22 cellular contexts compared by ENCODE assay signal in the genomic region with DNA sequence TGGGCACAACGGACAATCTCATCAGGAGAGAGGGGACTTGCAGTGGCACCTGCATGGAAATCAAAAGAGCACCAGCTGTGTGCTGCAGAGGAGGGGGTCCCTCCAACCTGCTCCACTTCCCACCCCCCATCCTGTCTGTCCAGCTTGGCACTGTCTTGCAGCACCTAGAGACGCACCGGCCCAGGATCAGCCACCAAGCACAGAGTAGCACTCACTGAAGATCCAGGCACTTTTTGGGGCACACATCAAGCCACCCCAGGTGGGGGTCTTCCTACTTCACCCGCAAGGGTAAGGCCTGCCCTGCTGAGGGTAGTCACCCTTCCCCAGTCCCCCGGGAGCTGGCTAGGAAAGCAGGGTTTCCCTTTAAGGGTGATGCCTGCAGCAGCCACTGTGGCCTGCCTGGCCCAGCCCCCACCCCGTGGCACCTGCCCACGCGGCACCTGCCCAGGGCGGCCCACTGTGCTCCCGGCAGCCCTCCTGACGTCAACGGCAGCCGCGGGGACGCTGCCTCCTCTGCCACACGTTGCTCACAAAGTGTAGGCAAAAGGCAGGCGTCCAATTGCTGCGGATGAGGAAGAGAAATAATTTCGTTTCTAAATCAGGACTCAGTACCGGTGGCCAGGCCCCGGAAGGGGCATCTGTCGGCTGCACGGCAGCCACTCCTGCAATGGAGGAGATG.
DNase-seq lines count a peak whose midpoint lies in the region; TF ChIP-seq lines count a peak whose summit lies in the region.
"Had no signal": no experiment of that assay in that cellular context is flagged by ENCODE, and none has a peak within 500 bp of the region (broad histone marks: within the 10 kb centered on the region; RNA-seq: fewer than 3 reads in every experiment).

No MANE protein-coding gene starts in this region.

- in situ Hi-C loops in G401 (cut with HindIII; ENCODE audit: low sequenced_read_pairs), result no loop called here

- TF ChIP-seq CTCF in chondrocyte (IDR thresholded peaks at IDR 0.05), result no peak

- DNase-seq in NCI-H1417 (lab: John Stamatoyannopoulos, UW) (peak in 2 of 3 experiments; percentile 41 to 45), NCI-H1417 treated with DMSO at 0.1 percent for 48 hours (lab: John Stamatoyannopoulos, UW) (no peak), G401 (ENCODE audit: low spot score) (peak; percentile 77), chondrocyte (ENCODE audit: low spot score) (peak; percentile 87), posterior vena cava (ENCODE audit: low spot score) (peak; percentile 67)
- DNase-seq in stimulated activated naive CD4-positive, alpha-beta T cell (lab: John Stamatoyannopoulos, UW), result no peak
- DNase-seq in activated naive CD4-positive, alpha-beta T cell treated with Interleukin-2 at 50 U/mL for 16 hours, result no peak
- no peak for DNase-seq in activated naive CD4-positive, alpha-beta T cell treated with anti-CD3 and anti-CD28 coated beads, Interleukin-2, amount 10 ng/mL, durations not matched to agents 7 days and 5 days
- DNase-seq: activated CD4-positive, alpha-beta T cell treated with anti-CD3 and anti-CD28 coated beads, Interleukin-2, amount 50 U/mL, for 4 hours; activated naive CD4-positive, alpha-beta T cell treated with anti-CD3 and anti-CD28 coated beads, Interleukin-2, amount 50 U/mL, for 16 hours; activated T-cell treated with anti-CD3 and anti-CD28 coated beads, Interleukin-2, amount 50 U/mL, for 48 hours; central memory CD4-positive, alpha-beta T cell; effector memory CD4-positive, alpha-beta T cell; esophagus squamous epithelium; NCI-H1436 treated with DMSO at 0.1 percent for 48 hours; NCI-H446; stimulated activated CD4-positive, alpha-beta T cell treated with anti-CD3 and anti-CD28 coated beads, Interleukin-2, amount 100 ng/mL, for 48 hours; T-helper 17 cell had no signal

- intact Hi-C loops in posterior vena cava (cut with DNase I), result no loop called here

- peaks cover 8% of the 10 kb centered on the region for H3K27me3 Mint-ChIP-seq in chondrocyte (ENCODE audit: low read depth)
- H3K27me3 Mint-ChIP-seq in activated naive CD4-positive, alpha-beta T cell treated with anti-CD3 and anti-CD28 coated beads, Interleukin-2, amount 10 ng/mL, durations not matched to agents 7 days and 5 days, result no peaks in the 10 kb centered on the region
- H3K27me3 Mint-ChIP-seq: stimulated activated naive CD8-positive, alpha-beta T cell treated with anti-CD3 and anti-CD28 coated beads, Interleukin-15, Interleukin-2, amounts not matched to agents 100 ng/mL and 50 ng/mL, for 24 hours had no signal

- H3K36me3 Mint-ChIP-seq in chondrocyte (ENCODE audit: low read depth), result no peaks in the 10 kb centered on the region
- H3K36me3 Mint-ChIP-seq in activated naive CD4-positive, alpha-beta T cell treated with anti-CD3 and anti-CD28 coated beads, Interleukin-2, amount 10 ng/mL, durations not matched to agents 7 days and 5 days, result no peaks in the 10 kb centered on the region
- H3K36me3 Mint-ChIP-seq: natural killer cell treated with Interleukin-12 subunit alpha and Interleukin-12 subunit beta and Interleukin-15 and Interleukin-18, amount 100 ng/mL, for 72 hours had no signal

- H3K27ac Mint-ChIP-seq in chondrocyte (ENCODE audit: unreplicated experiment), result no peak overlapping the region
- no peak overlapping the region for H3K27ac Mint-ChIP-seq in activated naive CD4-positive, alpha-beta T cell treated with anti-CD3 and anti-CD28 coated beads, Interleukin-2, amount 10 ng/mL, durations not matched to agents 7 days and 5 days
- H3K27ac Mint-ChIP-seq: B cell; natural killer cell treated with Interleukin-12 subunit alpha and Interleukin-12 subunit beta and Interleukin-15 and Interleukin-18, amount 100 ng/mL, for 72 hours; progenitor cell of endocrine pancreas; stimulated activated naive CD8-positive, alpha-beta T cell treated with anti-CD3 and anti-CD28 coated beads, Interleukin-15, Interleukin-2, amounts not matched to agents 100 ng/mL and 50 ng/mL, for 24 hours; T-helper 17 cell had no signal

- H3K4me1 Mint-ChIP-seq in chondrocyte (ENCODE audit: low read depth), result no peaks in the 10 kb centered on the region
- no peaks in the 10 kb centered on the region for H3K4me1 Mint-ChIP-seq in activated naive CD4-positive, alpha-beta T cell treated with anti-CD3 and anti-CD28 coated beads, Interleukin-2, amount 10 ng/mL, durations not matched to agents 7 days and 5 days
- H3K4me1 Mint-ChIP-seq: B cell, T-helper 17 cell had no signal

- no peak overlapping the region for H3K4me3 Mint-ChIP-seq in chondrocyte (ENCODE audit: unreplicated experiment)
- no peak overlapping the region for H3K4me3 Mint-ChIP-seq in activated naive CD4-positive, alpha-beta T cell treated with anti-CD3 and anti-CD28 coated beads, Interleukin-2, amount 10 ng/mL, durations not matched to agents 7 days and 5 days
- H3K4me3 Mint-ChIP-seq: B cell; natural killer cell treated with Interleukin-12 subunit alpha and Interleukin-12 subunit beta and Interleukin-15 and Interleukin-18, amount 100 ng/mL, for 72 hours; stimulated activated naive CD8-positive, alpha-beta T cell treated with anti-CD3 and anti-CD28 coated beads, Interleukin-15, Interleukin-2, amounts not matched to agents 100 ng/mL and 50 ng/mL, for 24 hours; T-helper 17 cell had no signal

- no peaks in the 10 kb centered on the region for H3K9me3 Mint-ChIP-seq in chondrocyte (ENCODE audit: low read depth)
- no peaks in the 10 kb centered on the region for H3K9me3 Mint-ChIP-seq in activated naive CD4-positive, alpha-beta T cell treated with anti-CD3 and anti-CD28 coated beads, Interleukin-2, amount 10 ng/mL, durations not matched to agents 7 days and 5 days
- H3K9me3 Mint-ChIP-seq: natural killer cell treated with Interleukin-12 subunit alpha and Interleukin-12 subunit beta and Interleukin-15 and Interleukin-18, amount 100 ng/mL, for 72 hours; stimulated activated naive CD8-positive, alpha-beta T cell treated with anti-CD3 and anti-CD28 coated beads, Interleukin-15, Interleukin-2, amounts not matched to agents 100 ng/mL and 50 ng/mL, for 24 hours had no signal

- CTCF ChIA-PET in activated naive CD4-positive, alpha-beta T cell treated with anti-CD3 and anti-CD28 coated beads, Interleukin-2, amount 10 ng/mL, durations not matched to agents 7 days and 5 days (lab: Charles Lee), result no interaction called here

Comparison
In these comparisons a context has a peak if more than half of its experiments do, and no peak if none do; other contexts are left out.
1. DNase-seq: peak in NCI-H1417 (2 of 3), G401 (single experiment), chondrocyte (single experiment) and posterior vena cava (single experiment); none in NCI-H1417 treated with DMSO at 0.1 percent for 48 hours (single experiment), stimulated activated naive CD4-positive, alpha-beta T cell (0 of 6), activated naive CD4-positive, alpha-beta T cell treated with Interleukin-2 at 50 U/mL for 16 hours (single experiment) and activated naive CD4-positive, alpha-beta T cell treated with anti-CD3 and anti-CD28 coated beads, Interleukin-2, amount 10 ng/mL, durations not matched to agents 7 days and 5 days (single experiment).